ENCODE assay signal across 8 cellular contexts in genomic region chr1:70452164-70452939, GRCh38. TPM values are rescaled to one million over a fixed set of nuclear protein-coding genes. Genes with fewer than 3 reads are reported as not detected.
DNase-seq lines count a peak whose midpoint lies in the region; ATAC-seq and TF ChIP-seq lines count a peak whose summit lies in the region.
"Not testable (repeated sequence)": the region's sequence is repeated elsewhere in the genome, so short reads cannot be mapped to it uniquely, and the experiment has no call there.

No MANE protein-coding gene starts in this region.

- intact Hi-C loops in activated CD4-positive, alpha-beta T cell treated with anti-CD3 and anti-CD28 coated beads for 36 hours (cut with DNase I, micrococcal nuclease), result not testable (repeated sequence)

- POLR2A ChIA-PET in activated CD4-positive, alpha-beta T cell treated with anti-CD3 and anti-CD28 coated beads for 36 hours (lab: Charles Lee), result interaction anchor here (0.6 kb wide), 1 partner anchor 18 kb away, joined by 3 read pairs; no protein-coding TSS in a partner anchor

- H3K27ac Mint-ChIP-seq in activated CD4-positive, alpha-beta T cell treated with anti-CD3 and anti-CD28 coated beads for 36 hours, result peak overlapping the region; percentile 42
- H3K27ac Mint-ChIP-seq in activated T-cell treated with anti-CD3 and anti-CD28 coated beads, Interleukin-2, amount 50 U/mL, for 24 hours, result peak overlapping the region; percentile 85
- H3K27ac Mint-ChIP-seq in activated naive CD4-positive, alpha-beta T cell treated with anti-CD3 and anti-CD28 coated beads, Interleukin-2, amount 50 U/mL, for 72 hours, result peak overlapping the region in 1 of 2 donors; percentile 75

- CTCF ChIA-PET in activated CD4-positive, alpha-beta T cell treated with anti-CD3 and anti-CD28 coated beads for 36 hours (lab: Charles Lee), result not testable (repeated sequence)

- H3K4me3 ChIP-seq in GM12865 (ENCODE audit: low read depth, low read length), result not testable (repeated sequence)

- not testable (repeated sequence) for H3K27me3 Mint-ChIP-seq in activated CD4-positive, alpha-beta T cell treated with anti-CD3 and anti-CD28 coated beads for 36 hours; activated T-cell treated with anti-CD3 and anti-CD28 coated beads, Interleukin-2, amount 50 U/mL, for 24 hours

- peak; percentile 89 for ATAC-seq in HG02610 (IDR thresholded peaks at IDR 0.05; ENCODE audit: unreplicated experiment)
- peak; percentile 57 for ATAC-seq in HG03039 (IDR thresholded peaks at IDR 0.05; ENCODE audit: unreplicated experiment)
- peak; percentile 88 for ATAC-seq in activated CD4-positive, alpha-beta T cell treated with anti-CD3 and anti-CD28 coated beads for 36 hours
- peak; percentile 71 to 84 for ATAC-seq in activated naive CD4-positive, alpha-beta T cell treated with anti-CD3 and anti-CD28 coated beads, Interleukin-2, amount 50 U/mL, for 72 hours

- DNase-seq in GM12865 (ENCODE audit: low read depth), result peak; percentile 27
- DNase-seq in activated CD4-positive, alpha-beta T cell treated with anti-CD3 and anti-CD28 coated beads for 36 hours, result peak; percentile 43
- DNase-seq in activated T-cell treated with anti-CD3 and anti-CD28 coated beads, Interleukin-2, amount 50 U/mL, for 24 hours; activated naive CD4-positive, alpha-beta T cell treated with anti-CD3 and anti-CD28 coated beads, Interleukin-2, amount 50 U/mL, for 72 hours (ENCODE audit: low spot score in 2 of 2): not testable (repeated sequence)
- DNase-seq in stimulated activated CD4-positive, alpha-beta T cell treated with anti-CD3 and anti-CD28 coated beads, Interleukin-12 subunit alpha, Interleukin-12 subunit beta, amount 100 ng/mL, for 48 hours (ENCODE audit: low read depth in 2 of 3, low spot score in 1 of 3), result peak in 2 of 3 donors; percentile 8 to 15
- DNase-seq in stimulated activated CD8-positive, alpha-beta memory T cell treated with anti-CD3 and anti-CD28 coated beads, Interleukin-4, amount 100 ng/mL, for 48 hours, result peak; percentile 35

- H3K9me3 Mint-ChIP-seq in activated CD4-positive, alpha-beta T cell treated with anti-CD3 and anti-CD28 coated beads for 36 hours (ENCODE audit: low read depth); activated T-cell treated with anti-CD3 and anti-CD28 coated beads, Interleukin-2, amount 50 U/mL, for 24 hours; activated naive CD4-positive, alpha-beta T cell treated with anti-CD3 and anti-CD28 coated beads, Interleukin-2, amount 50 U/mL, for 72 hours: not testable (repeated sequence)

- not testable (repeated sequence) for H3K36me3 Mint-ChIP-seq in activated CD4-positive, alpha-beta T cell treated with anti-CD3 and anti-CD28 coated beads for 36 hours (ENCODE audit: low read depth); activated T-cell treated with anti-CD3 and anti-CD28 coated beads, Interleukin-2, amount 50 U/mL, for 24 hours (ENCODE audit: low read depth); activated naive CD4-positive, alpha-beta T cell treated with anti-CD3 and anti-CD28 coated beads, Interleukin-2, amount 50 U/mL, for 72 hours

- TF ChIP-seq CTCF in GM12865 (IDR thresholded peaks at IDR 0.05; ENCODE audit: insufficient read depth, low read depth, low read length, missing control alignments), result not testable (repeated sequence)

- H3K4me1 Mint-ChIP-seq in activated CD4-positive, alpha-beta T cell treated with anti-CD3 and anti-CD28 coated beads for 36 hours; activated T-cell treated with anti-CD3 and anti-CD28 coated beads, Interleukin-2, amount 50 U/mL, for 24 hours (ENCODE audit: low read depth): not testable (repeated sequence)

- H3K4me3 Mint-ChIP-seq in activated CD4-positive, alpha-beta T cell treated with anti-CD3 and anti-CD28 coated beads for 36 hours; activated T-cell treated with anti-CD3 and anti-CD28 coated beads, Interleukin-2, amount 50 U/mL, for 24 hours: not testable (repeated sequence)

RNA-seq across cellular contexts. Expression of gene CTH, which starts 41.3 kb away (rescaled TPM):
- total RNA-seq in activated CD4-positive, alpha-beta T cell treated with anti-CD3 and anti-CD28 coated beads for 36 hours, result 10 to 100 TPM; 25.3 to 29.8 TPM
- total RNA-seq in activated naive CD4-positive, alpha-beta T cell treated with anti-CD3 and anti-CD28 coated beads, Interleukin-2, amount 50 U/mL, for 72 hours, result 10 to 100 TPM; 12.0 to 12.8 TPM
